Comparison of ENCODE assay signal across 9 cellular contexts in the genomic region with DNA sequence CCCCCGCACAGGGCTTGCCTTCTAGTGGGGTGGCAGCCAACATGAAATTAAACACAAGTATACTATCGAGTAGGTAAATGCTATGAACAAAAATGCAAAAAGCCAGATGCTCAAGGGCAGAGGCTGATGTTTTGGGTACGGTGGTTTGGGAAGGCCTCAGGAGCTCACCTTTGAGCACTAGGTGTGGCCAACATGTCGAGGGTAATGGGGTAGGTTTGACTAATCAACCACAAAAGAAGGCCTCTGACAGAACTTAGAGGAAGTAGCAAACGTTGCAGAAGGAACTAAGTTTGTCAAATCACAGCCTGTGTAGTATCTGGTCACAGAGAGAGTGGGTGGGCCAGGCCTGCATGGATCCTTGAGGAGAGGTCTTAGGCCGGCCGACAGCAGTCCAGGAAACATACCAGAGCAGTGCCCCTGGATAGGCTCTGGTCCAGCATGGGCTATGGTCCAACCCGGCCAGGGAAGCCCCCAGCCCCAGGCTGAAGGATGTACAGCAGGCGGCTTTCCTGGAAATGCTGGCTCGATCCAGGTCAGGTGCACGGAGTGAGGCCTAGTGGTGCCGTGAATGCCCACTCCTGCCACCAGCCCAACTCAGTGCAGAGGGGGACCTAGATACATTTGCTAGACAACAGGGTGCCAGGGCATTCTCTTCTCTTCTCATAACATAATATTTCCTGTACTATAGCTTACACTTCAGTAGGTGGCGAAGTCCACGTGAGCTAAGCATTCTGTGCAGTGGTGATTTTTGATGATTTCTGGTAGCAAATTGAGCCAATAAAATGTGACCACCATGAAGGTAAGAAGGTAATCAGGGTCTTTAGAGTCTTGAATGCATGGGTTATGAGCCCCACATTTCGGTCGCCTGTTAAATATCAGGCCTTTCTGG. TPM values are rescaled to one million over a fixed set of nuclear protein-coding genes. Genes with fewer than 3 reads are reported as not detected.
DNase-seq lines count a peak whose midpoint lies in the region; ATAC-seq and TF ChIP-seq lines count a peak whose summit lies in the region.
"Had no signal": no experiment of that assay in that cellular context is flagged by ENCODE, and none has a peak within 500 bp of the region (broad histone marks: within the 10 kb centered on the region; RNA-seq: fewer than 3 reads in every experiment).

No MANE protein-coding gene starts in this region.

- no peaks in the 10 kb centered on the region for H3K36me3 Mint-ChIP-seq in GM23338 (ENCODE audit: low read depth)

- no peaks in the 10 kb centered on the region for H3K9me2 ChIP-seq in GM23338 (ENCODE audit: insufficient read depth)

- in situ Hi-C loops in GM13977 (cut with MboI; ENCODE audit: low pct_unique_long_range_greater_than_20kb, low sequenced_read_pairs, unreplicated experiment), result no loop called here

- no peaks in the 10 kb centered on the region for H3K9me3 ChIP-seq in right cardiac atrium (ENCODE audit: control insufficient read depth, low read length)
- H3K9me3 ChIP-seq in BE2C, result no peaks in the 10 kb centered on the region
- H3K9me3 ChIP-seq: ovary had no signal

- H3K4me1 Mint-ChIP-seq in GM23338, result no peaks in the 10 kb centered on the region

- no peak for TF ChIP-seq CTCF in GM13977 (IDR thresholded peaks at IDR 0.05; ENCODE audit: extremely low read depth, insufficient read depth, missing control alignments)
- no peak for TF ChIP-seq CTCF in GM23338 (conservative IDR thresholded peaks at IDR 0.05; ENCODE audit: low read depth in 2 of 2)
- TF ChIP-seq CTCF in BE2C (IDR thresholded peaks at IDR 0.05; ENCODE audit: low read depth, low read length), result no peak

- no peaks in the 10 kb centered on the region for H4K20me1 ChIP-seq in GM23338 (replicated peaks; ENCODE audit: insufficient read depth)

- H3K27ac Mint-ChIP-seq in GM23338, result no peak overlapping the region

- H3K4me2 ChIP-seq in GM23338, result no peak overlapping the region

- H3K36me3 ChIP-seq in GM23338 (ENCODE audit: insufficient read depth), result no peaks in the 10 kb centered on the region
- no peaks in the 10 kb centered on the region for H3K36me3 ChIP-seq in BE2C
- H3K36me3 ChIP-seq: ovary had no signal

- peaks cover 3% of the 10 kb centered on the region; the same call in 2 of the 3 replicates for H3K9me3 Mint-ChIP-seq in GM23338

- H2AFZ ChIP-seq in GM23338, result no peak overlapping the region

- H3K27me3 Mint-ChIP-seq in GM23338 (ENCODE audit: insufficient read depth, low read depth, poor library complexity), result peaks cover 2% of the 10 kb centered on the region

- 80% methylated on average over 16 of the region's 16 CpGs for WGBS in right cardiac atrium

- intact Hi-C loops in right cardiac atrium (cut with DNase I), result no loop called here

- H3K27ac ChIP-seq in right cardiac atrium (ENCODE audit: low read length) (peak overlapping the region; percentile 3), GM23338 (ENCODE audit: low read depth) (no peak overlapping the region)
- H3K27ac ChIP-seq: ovary had no signal

- H3K4me3 ChIP-seq in right cardiac atrium (ENCODE audit: low read length) (no peak overlapping the region), GM23338 (no peak overlapping the region), BE2C (ENCODE audit: low read depth, low read length) (no peak overlapping the region)
- H3K4me3 ChIP-seq: ovary had no signal

- H3K4me1 ChIP-seq in right cardiac atrium (ENCODE audit: control insufficient read depth, insufficient read depth, low read length) (no peaks in the 10 kb centered on the region), GM23338 (ENCODE audit: insufficient read depth) (no peaks in the 10 kb centered on the region), BE2C (no peaks in the 10 kb centered on the region)

- ATAC-seq in HG02759 (IDR thresholded peaks at IDR 0.05; ENCODE audit: unreplicated experiment), result peak; percentile 71
- ATAC-seq in right cardiac atrium, result peak; percentile 11 to 48
- no peak for ATAC-seq in GM23338

- DNase-seq in GM13977 (ENCODE audit: low spot score) (peak; percentile 43), SKM-1 treated with dmso at 0.1 percent for 144 hours (lab: John Stamatoyannopoulos, UW; ENCODE audit: unreplicated experiment) (peak; percentile 82), right cardiac atrium (peak in 2 of 3 donors; percentile 41 to 58), medulla oblongata (ENCODE audit: extremely low spot score) (no peak), GM23338 (ENCODE audit: low spot score) (no peak), NK-92 (lab: John Stamatoyannopoulos, UW; ENCODE audit: unreplicated experiment) (no peak), BE2C (no peak)

- no peaks in the 10 kb centered on the region for H3K27me3 ChIP-seq in right cardiac atrium (ENCODE audit: control insufficient read depth, insufficient read depth)
- no peaks in the 10 kb centered on the region for H3K27me3 ChIP-seq in GM23338 (ENCODE audit: insufficient read depth)
- no peaks in the 10 kb centered on the region for H3K27me3 ChIP-seq in BE2C
- H3K27me3 ChIP-seq: ovary had no signal

- H3K79me2 ChIP-seq in GM23338 (replicated peaks; ENCODE audit: insufficient read depth), result no peaks in the 10 kb centered on the region

- no peaks in the 10 kb centered on the region for H3F3A ChIP-seq in GM23338 (replicated peaks; ENCODE audit: low read depth)

- H3K4me3 Mint-ChIP-seq in GM23338, result no peak overlapping the region

TF ChIP-seq in GM23338, 12 proteins besides CTCF, POLR2A, EP300 and RAD21 (continues in another document):
- TF ChIP-seq NANOG (IDR thresholded peaks at IDR 0.05; ENCODE audit: borderline replicate concordance) (no peak), ZNF114 (CRISPR knock-in tag; IDR thresholded peaks at IDR 0.05) (no peak), POLR2AphosphoS5 (IDR thresholded peaks at IDR 0.05; ENCODE audit: low read depth) (no peak), EZH2 (IDR thresholded peaks at IDR 0.05; ENCODE audit: low read depth, unreplicated experiment) (no peak), ZNF331 (CRISPR knock-in tag; IDR thresholded peaks at IDR 0.05; ENCODE audit: low read depth) (no peak), CREB1 (CRISPR knock-in tag; IDR thresholded peaks at IDR 0.05; ENCODE audit: low read depth) (no peak), REST (IDR thresholded peaks at IDR 0.05; ENCODE audit: unreplicated experiment) (no peak), JUNB (IDR thresholded peaks at IDR 0.05; ENCODE audit: unreplicated experiment) (no peak), STAT1 (IDR thresholded peaks at IDR 0.05; ENCODE audit: unreplicated experiment) (no peak)

RNA-seq across cellular contexts. Expression of gene CD93, which starts 56.3 kb away (rescaled TPM):
- 10 to 100 TPM; 25.6 to 51.6 (median 41.7) TPM for total RNA-seq in right cardiac atrium
- polyA plus RNA-seq in right cardiac atrium, result 14.1 TPM
- total RNA-seq in GM23338 (2014; rRNA removed; shearing (Covaris generic)), result 0.04 TPM in 1 of 2 replicates, not detected in the other
- 0.03 TPM in 2 replicates for polyA plus RNA-seq in GM23338 (2016; fragmentation: Nextera tagmentation; extraction: Ambion mirVana)
- 0.17 TPM for polyA plus RNA-seq in BE2C (2012; ENCODE audit: insufficient read depth, insufficient read length, low read depth)

Comparison
In these comparisons a context has a peak if more than half of its experiments do, and no peak if none do; other contexts are left out.
1. DNase-seq: peak in GM13977 (single experiment), SKM-1 treated with dmso at 0.1 percent for 144 hours (single experiment) and right cardiac atrium (2 of 3); none in medulla oblongata (single experiment), GM23338 (single experiment), NK-92 (single experiment) and BE2C (single experiment).
2. RNA of gene CD93, which starts 56.3 kb away (total RNA-seq): 25.6 to 51.6 TPM in right cardiac atrium; 0.04 TPM in GM23338; every median in the first group is over 10 times any median in the second.